In genomic region chr17:5077781-5078105, GRCh38 we compare ENCODE assay signal across 8 cellular contexts. TPM values are rescaled to one million over a fixed set of nuclear protein-coding genes. Genes with fewer than 3 reads are reported as not detected.
DNase-seq lines count a peak whose midpoint lies in the region; ATAC-seq, FAIRE-seq and TF ChIP-seq lines count a peak whose summit lies in the region.

No MANE protein-coding gene starts in this region.

- H3K79me2 ChIP-seq in GM12878 (ENCODE audit: control insufficient read depth, insufficient read depth, low read length): peaks cover 2% of the 10 kb centered on the region; the same call in 1 of the 2 replicates

- H3K27me3 Mint-ChIP-seq in activated CD4-positive, alpha-beta T cell treated with anti-CD3 and anti-CD28 coated beads for 36 hours: no peaks in the 10 kb centered on the region

- BruUV-seq in GM12878 (replicated peaks; lab: Mats Ljungman, UMichigan): TSS peak; percentile 89

- intact Hi-C loops in activated CD4-positive, alpha-beta T cell treated with anti-CD3 and anti-CD28 coated beads for 36 hours (cut with DNase I, micrococcal nuclease): loop anchor here (1.0 to 5.0 kb wide), 6 partner anchors 33 to 127 kb away; partner anchors contain the start of genes ZNF232 (in 2 of the 2), SPAG7 (in 1 of the 2) and ZNF594 (in 1 of the 2)
- intact Hi-C loops in GM12878 (cut with micrococcal nuclease; ENCODE audit: unreplicated experiment): loop anchor here (2.0 to 5.0 kb wide), 2 partner anchors 113 to 160 kb away; partner anchors contain the start of gene ZNF594
- intact Hi-C loops in testis (cut with DNase I; ENCODE audit: low total_unique reads): no loop called here

- ATAC-seq in activated CD4-positive, alpha-beta T cell treated with anti-CD3 and anti-CD28 coated beads for 36 hours: peak; percentile 5
- ATAC-seq in GM12878: no peak
- peak; percentile 24 for ATAC-seq in left lobe of liver
- no peak for ATAC-seq in GM19035 (IDR thresholded peaks at IDR 0.05; ENCODE audit: unreplicated experiment)

- H3K27me3 ChIP-seq in GM12878 (replicated peaks in 1 of 2; ENCODE audit: control insufficient read depth in 2 of 2, insufficient read depth in 2 of 2, low read length in 1 of 2) (no peaks in the 10 kb centered on the region), testis (no peaks in the 10 kb centered on the region)

- no peak for TF ChIP-seq RAD21 in GM12878 (IDR thresholded peaks at IDR 0.05; ENCODE audit: insufficient read depth, low read depth, low read length)

- RAD21 ChIA-PET in GM12878 (lab: Charles Lee; ENCODE audit: unreplicated experiment): no interaction called here

- H3K36me3 Mint-ChIP-seq in activated CD4-positive, alpha-beta T cell treated with anti-CD3 and anti-CD28 coated beads for 36 hours (ENCODE audit: low read depth): peaks cover 20% of the 10 kb centered on the region

- H3K27ac ChIP-seq in GM12878 (ENCODE audit: control insufficient read depth, insufficient read depth) (peak overlapping the region; percentile 66), testis (peak overlapping the region; percentile 58 to 83)

- peaks cover 3% of the 10 kb centered on the region for H3K4me1 ChIP-seq in GM12878 (ENCODE audit: control insufficient read depth, insufficient read depth, low read length)
- H3K4me1 ChIP-seq in testis: peaks cover 6% of the 10 kb centered on the region

- SMC1A ChIA-PET in GM12878 (lab: Charles Lee; ENCODE audit: uncharacterized antibody, unreplicated experiment): interaction anchor here (1.3 to 3.3 kb wide), 2 partner anchors 17 to 35 kb away, joined by 4 to 15 read pairs; partner anchors contain the start of gene ZNF232

- POLR2A ChIA-PET in activated CD4-positive, alpha-beta T cell treated with anti-CD3 and anti-CD28 coated beads for 36 hours (lab: Charles Lee): interaction anchor here (0.9 kb wide), 1 partner anchor 118 kb away, joined by 3 read pairs; no protein-coding TSS in a partner anchor
- POLR2A ChIA-PET in GM12878 (lab: Charles Lee): interaction anchor here (1.3 to 1.5 kb wide), 3 partner anchors 79 to 150 kb away, joined by 3 to 4 read pairs (median 3); partner anchors contain the start of gene SPAG7

- H3K9me3 Mint-ChIP-seq in activated CD4-positive, alpha-beta T cell treated with anti-CD3 and anti-CD28 coated beads for 36 hours (ENCODE audit: low read depth): peaks cover under 1% of the 10 kb centered on the region

- H4K20me1 ChIP-seq in GM12878 (ENCODE audit: control insufficient read depth, insufficient read depth): no peaks in the 10 kb centered on the region

- H3K4me3 ChIP-seq in GM12878 (peak overlapping the region; percentile 67; the same call in 1 of the 2 replicates), testis (peak overlapping the region; percentile 76 to 86)

- peaks cover 30% of the 10 kb centered on the region for H3K4me1 Mint-ChIP-seq in activated CD4-positive, alpha-beta T cell treated with anti-CD3 and anti-CD28 coated beads for 36 hours

- no peaks in the 10 kb centered on the region for H3K36me3 ChIP-seq in GM12878 (ENCODE audit: control insufficient read depth in 2 of 2, insufficient read depth in 2 of 2, low read length in 1 of 2)
- no peaks in the 10 kb centered on the region for H3K36me3 ChIP-seq in testis (ENCODE audit: low read depth, missing control alignments)

- TF ChIP-seq POLR2A in GM12878 (IDR thresholded peaks at IDR 0.05; ENCODE audit: low read depth, low read length) (no peak), testis (IDR thresholded peaks at IDR 0.05) (no peak)

- 61% methylated on average over 14 of the region's 14 CpGs for WGBS in GM12878 (ENCODE audit: insufficient coverage, insufficient replicate concordance, low lambda C conversion rate, missing lambda C conversion rate)
- WGBS in testis, 2 donors: 3 to 5% methylated on average over 14 of the region's 14 CpGs

- H2AFZ ChIP-seq in GM12878 (ENCODE audit: control insufficient read depth, low read depth, low read length): peak overlapping the region; percentile 70

- peak overlapping the region; percentile 56 for H3K4me2 ChIP-seq in GM12878 (ENCODE audit: control insufficient read depth, insufficient read depth)

- H3K9me3 ChIP-seq in GM12878 (replicated peaks; ENCODE audit: control insufficient read depth, insufficient read depth, low read length) (peaks cover 14% of the 10 kb centered on the region; the same call in 2 of the 3 replicates), testis (no peaks in the 10 kb centered on the region)

- no peak for FAIRE-seq in GM12878 (lab: Jason Lieb, UNC)

- no peak for DNase-seq in activated CD4-positive, alpha-beta T cell treated with anti-CD3 and anti-CD28 coated beads for 36 hours
- DNase-seq in activated CD4-positive, alpha-beta T cell treated with anti-CD3 and anti-CD28 coated beads for 48 hours: no peak
- DNase-seq in GM12878 (ENCODE audit: low read depth, low spot score) (no peak), left lobe of liver (ENCODE audit: low spot score) (no peak), testis (no peak), NCI-H128 (lab: John Stamatoyannopoulos, UW; ENCODE audit: unreplicated experiment) (no peak), HuH-7.5 (ENCODE audit: low spot score) (no peak)

- in situ Hi-C loops in GM12878 (cut with MboI): no loop called here

- peak overlapping the region; percentile 72 for H3K9ac ChIP-seq in GM12878 (ENCODE audit: control insufficient read depth, insufficient read depth, low read length)

- TF ChIP-seq CTCF in GM12878 (IDR thresholded peaks at IDR 0.05 in 2 of 3, conservative IDR thresholded peaks at IDR 0.05 in 1 of 3; ENCODE audit: control insufficient read depth in 2 of 3, extremely low read depth in 1 of 3, insufficient read depth in 1 of 3, low read depth in 3 of 3, low read length in 3 of 3) (no peak), testis (IDR thresholded peaks at IDR 0.05) (no peak)

- CTCF ChIA-PET in activated CD4-positive, alpha-beta T cell treated with anti-CD3 and anti-CD28 coated beads for 36 hours (lab: Charles Lee): interaction anchor here (0.9 to 1.1 kb wide), 2 partner anchors 14 to 16 kb away, joined by 4 to 5 read pairs; no protein-coding TSS in a partner anchor
- CTCF ChIA-PET in GM12878 (lab: Yijun Ruan, JAX): interaction anchor here (2.6 kb wide), 1 partner anchor 33 kb away, joined by 13 read pairs; the partner anchor contains the start of gene ZNF232

- peak overlapping the region; percentile 73 for H3K4me3 Mint-ChIP-seq in activated CD4-positive, alpha-beta T cell treated with anti-CD3 and anti-CD28 coated beads for 36 hours

- no peak for TF ChIP-seq EP300 in GM12878 (IDR thresholded peaks at IDR 0.05; ENCODE audit: borderline replicate concordance in 1 of 2, control insufficient read depth in 1 of 2, low read depth in 2 of 2, low read length in 2 of 2)

- peak overlapping the region; percentile 95 for H3K27ac Mint-ChIP-seq in activated CD4-positive, alpha-beta T cell treated with anti-CD3 and anti-CD28 coated beads for 36 hours

RNA-seq across cellular contexts. Expression of gene ZFP3, which starts 0.5 kb away (rescaled TPM):
- 1 to 10 TPM; 2.2 to 2.8 TPM for total RNA-seq in activated CD4-positive, alpha-beta T cell treated with anti-CD3 and anti-CD28 coated beads for 36 hours
- 10.0 and 11.5 TPM in 2 replicates for total RNA-seq in GM12878 (2013; cell fraction: nucleolus; rRNA removed)
- total RNA-seq in GM12878 (2014; rRNA removed) (0.96 and 1.1 TPM in 2 replicates), GM12878 (2014; rRNA removed; fragmentation: Illumina TruSeq; extraction: Trizol) (1.7 and 1.8 TPM in 2 replicates), GM12878 (2021) (1.6 and 1.7 TPM in 2 replicates), left lobe of liver (0.83 TPM), testis (1 to 10 TPM; 6.4 to 7.2 TPM)
- 0.67 TPM for polyA plus RNA-seq in GM12878 (2011; ENCODE audit: low read depth)
- polyA plus RNA-seq in GM12878 (2011; rRNA removed) (4.1 and 5.2 TPM in 2 replicates), GM12878 (2014; fragmentation: Illumina TruSeq; extraction: Trizol) (2.5 and 3.2 TPM in 2 replicates), GM12878 (2014; fragmentation: Nextera tagmentation; extraction: Ambion mirVana) (under 1 TPM; 0.37 to 0.39 TPM), GM12878 (2014; rRNA removed) (1.2 and 1.7 TPM in 2 replicates), GM12878 (2016; fragmentation: Nextera tagmentation; extraction: Ambion mirVana) (1 to 10 TPM; 1.1 to 1.8 TPM), testis (ENCODE audit: insufficient read depth, low read depth, low replicate concordance) (4.6 TPM)
- 1.8 and 2.0 TPM in 2 replicates for polyA plus RNA-seq in GM12878 (2011; cell fraction: cytosol; rRNA removed)
- polyA plus RNA-seq in GM12878 (2011; cell fraction: nucleus; rRNA removed): 3.6 and 4.7 TPM in 2 replicates
- polyA plus RNA-seq in GM12878 (2012): 1.2 and 1.3 TPM in 2 replicates
- polyA minus RNA-seq in GM12878 (2011; rRNA and poly(A)+ RNA removed): 2.9 and 3.6 TPM in 2 replicates
- polyA minus RNA-seq in GM12878 (2011; cell fraction: cytosol; rRNA and poly(A)+ RNA removed): 0.62 and 0.67 TPM in 2 replicates
- polyA minus RNA-seq in GM12878 (2011; cell fraction: nucleus; rRNA and poly(A)+ RNA removed): 5.1 TPM in 2 replicates

RNA-seq across cellular contexts. Expression of gene ZNF232, which starts 33.9 kb away (rescaled TPM):
- total RNA-seq in activated CD4-positive, alpha-beta T cell treated with anti-CD3 and anti-CD28 coated beads for 36 hours: 10 to 100 TPM; 16.1 to 16.2 TPM
- total RNA-seq in GM12878 (2013; cell fraction: nucleolus; rRNA removed): 24.4 and 27.3 TPM in 2 replicates
- total RNA-seq in GM12878 (2014; rRNA removed) (12.3 and 13.0 TPM in 2 replicates), GM12878 (2014; rRNA removed; fragmentation: Illumina TruSeq; extraction: Trizol) (13.3 and 15.7 TPM in 2 replicates), GM12878 (2021) (10.8 and 15.2 TPM in 2 replicates), left lobe of liver (5.3 TPM), testis (10 to 100 TPM in 1 of 2 donors, 1 to 10 TPM in 1; 8.6 to 21.7 TPM)
- polyA plus RNA-seq in GM12878 (2011; ENCODE audit: low read depth): 5.0 TPM
- polyA plus RNA-seq in GM12878 (2011; rRNA removed) (13.4 and 16.8 TPM in 2 replicates), GM12878 (2014; fragmentation: Illumina TruSeq; extraction: Trizol) (12.2 and 13.3 TPM in 2 replicates), GM12878 (2014; fragmentation: Nextera tagmentation; extraction: Ambion mirVana) (10 to 100 TPM; 12.8 to 14.3 TPM), GM12878 (2014; rRNA removed) (10.1 and 10.2 TPM in 2 replicates), GM12878 (2016; fragmentation: Nextera tagmentation; extraction: Ambion mirVana) (10 to 100 TPM; 11.4 to 12.0 TPM), testis (ENCODE audit: insufficient read depth, low read depth, low replicate concordance) (14.4 TPM)
- 9.8 and 10.0 TPM in 2 replicates for polyA plus RNA-seq in GM12878 (2011; cell fraction: cytosol; rRNA removed)
- 13.0 and 16.9 TPM in 2 replicates for polyA plus RNA-seq in GM12878 (2011; cell fraction: nucleus; rRNA removed)
- polyA plus RNA-seq in GM12878 (2012): 4.3 and 5.8 TPM in 2 replicates
- polyA minus RNA-seq in GM12878 (2011; rRNA and poly(A)+ RNA removed): 12.5 and 15.2 TPM in 2 replicates
- polyA minus RNA-seq in GM12878 (2011; cell fraction: cytosol; rRNA and poly(A)+ RNA removed): 3.4 and 5.7 TPM in 2 replicates
- polyA minus RNA-seq in GM12878 (2011; cell fraction: nucleus; rRNA and poly(A)+ RNA removed): 8.7 and 9.4 TPM in 2 replicates

RNA-seq across cellular contexts. Expression of gene USP6, which starts 38.1 kb away (rescaled TPM):
- total RNA-seq in activated CD4-positive, alpha-beta T cell treated with anti-CD3 and anti-CD28 coated beads for 36 hours: under 1 TPM in 1 of 2 experiments, not detected in 1; 0.07 TPM
- 0.17 TPM in 1 of 2 replicates, not detected in the other for total RNA-seq in GM12878 (2013; cell fraction: nucleolus; rRNA removed)
- total RNA-seq in GM12878 (2014; rRNA removed): 0.05 TPM in 1 of 2 replicates, not detected in the other
- 0.04 and 0.05 TPM in 2 replicates for total RNA-seq in GM12878 (2014; rRNA removed; fragmentation: Illumina TruSeq; extraction: Trizol)
- total RNA-seq in GM12878 (2021): 0.03 and 0.13 TPM in 2 replicates
- 0.04 TPM for polyA plus RNA-seq in GM12878 (2011; ENCODE audit: low read depth)
- polyA plus RNA-seq in GM12878 (2011; rRNA removed): 0.01 and 0.03 TPM in 2 replicates
- polyA plus RNA-seq in GM12878 (2011; cell fraction: cytosol; rRNA removed): 0.03 TPM in 1 of 2 replicates, not detected in the other
- polyA plus RNA-seq in GM12878 (2011; cell fraction: nucleus; rRNA removed): 0.04 TPM in 2 replicates
- polyA plus RNA-seq in GM12878 (2012): 0.16 and 0.24 TPM in 2 replicates
- polyA plus RNA-seq in GM12878 (2014; fragmentation: Illumina TruSeq; extraction: Trizol): under 0.01 and 0.05 TPM in 2 replicates
- polyA plus RNA-seq in GM12878 (2014; fragmentation: Nextera tagmentation; extraction: Ambion mirVana): under 1 TPM; 0.08 to 0.15 TPM
- not detected in 2 replicates for polyA plus RNA-seq in GM12878 (2014; rRNA removed)
- polyA plus RNA-seq in GM12878 (2016; fragmentation: Nextera tagmentation; extraction: Ambion mirVana): under 1 TPM; 0.33 to 0.39 TPM
- polyA minus RNA-seq in GM12878 (2011; rRNA and poly(A)+ RNA removed): under 0.01 and 0.21 TPM in 2 replicates
- not detected in 2 replicates for polyA minus RNA-seq in GM12878 (2011; cell fraction: cytosol; rRNA and poly(A)+ RNA removed)
- polyA minus RNA-seq in GM12878 (2011; cell fraction: nucleus; rRNA and poly(A)+ RNA removed): 0.12 TPM in 1 of 2 replicates, not detected in the other
- total RNA-seq in left lobe of liver: 0.08 TPM
- total RNA-seq in testis: 10 to 100 TPM; 25.1 to 50.4 TPM
- 19.3 TPM for polyA plus RNA-seq in testis (ENCODE audit: insufficient read depth, low read depth, low replicate concordance)

RNA-seq across cellular contexts. Expression of gene SLC52A1, which starts 42.5 kb away (rescaled TPM):
- total RNA-seq in activated CD4-positive, alpha-beta T cell treated with anti-CD3 and anti-CD28 coated beads for 36 hours: under 1 TPM; 0.16 to 0.26 TPM
- total RNA-seq in GM12878 (2013; cell fraction: nucleolus; rRNA removed): not detected in 2 replicates
- 0.11 TPM in 1 of 2 replicates, not detected in the other for total RNA-seq in GM12878 (2014; rRNA removed)
- not detected in 2 replicates for total RNA-seq in GM12878 (2014; rRNA removed; fragmentation: Illumina TruSeq; extraction: Trizol)
- total RNA-seq in GM12878 (2021): not detected in 2 replicates
- polyA plus RNA-seq in GM12878 (2011; ENCODE audit: low read depth): 0.09 TPM
- not detected in 2 replicates for polyA plus RNA-seq in GM12878 (2011; rRNA removed)
- 0.05 TPM in 1 of 2 replicates, not detected in the other for polyA plus RNA-seq in GM12878 (2011; cell fraction: cytosol; rRNA removed)
- 0.16 TPM in 1 of 2 replicates, not detected in the other for polyA plus RNA-seq in GM12878 (2011; cell fraction: nucleus; rRNA removed)
- 0.13 TPM in 1 of 2 replicates, not detected in the other for polyA plus RNA-seq in GM12878 (2012)
- polyA plus RNA-seq in GM12878 (2014; fragmentation: Illumina TruSeq; extraction: Trizol): not detected in 2 replicates
- polyA plus RNA-seq in GM12878 (2014; fragmentation: Nextera tagmentation; extraction: Ambion mirVana): not detected
- polyA plus RNA-seq in GM12878 (2014; rRNA removed): 0.04 and 0.06 TPM in 2 replicates
- not detected for polyA plus RNA-seq in GM12878 (2016; fragmentation: Nextera tagmentation; extraction: Ambion mirVana)
- not detected in 2 replicates for polyA minus RNA-seq in GM12878 (2011; rRNA and poly(A)+ RNA removed)
- polyA minus RNA-seq in GM12878 (2011; cell fraction: cytosol; rRNA and poly(A)+ RNA removed): not detected in 2 replicates
- polyA minus RNA-seq in GM12878 (2011; cell fraction: nucleus; rRNA and poly(A)+ RNA removed): not detected in 2 replicates
- total RNA-seq in left lobe of liver: 0.08 TPM
- 1 to 10 TPM in 1 of 2 donors, under 1 TPM in 1; 0.99 to 1.7 TPM for total RNA-seq in testis
- 0.50 TPM for polyA plus RNA-seq in testis (ENCODE audit: insufficient read depth, low read depth, low replicate concordance)

Comparison
In these comparisons a context has a peak if more than half of its experiments do, and no peak if none do; other contexts are left out.
1. ATAC-seq: peak in activated CD4-positive, alpha-beta T cell treated with anti-CD3 and anti-CD28 coated beads for 36 hours (single experiment) and left lobe of liver (single experiment); none in GM12878 (single experiment) and GM19035 (single experiment).
2. RNA of gene USP6, which starts 38.1 kb away (total RNA-seq): 25.1 to 50.4 TPM in testis; 0.08 TPM in left lobe of liver (single experiment), 0.07 TPM in activated CD4-positive, alpha-beta T cell treated with anti-CD3 and anti-CD28 coated beads for 36 hours and 0.03 to 0.17 TPM in GM12878; every median in the first group is over 10 times any median in the second.